9 cellular contexts compared by ENCODE assay signal in genomic region chr14:21505009-21505553, GRCh38. TPM values are rescaled to one million over a fixed set of nuclear protein-coding genes. Genes with fewer than 3 reads are reported as not detected.
DNase-seq lines count a peak whose midpoint lies in the region; ATAC-seq and TF ChIP-seq lines count a peak whose summit lies in the region.
"Had no signal": no experiment of that assay in that cellular context is flagged by ENCODE, and none has a peak within 500 bp of the region (broad histone marks: within the 10 kb centered on the region; RNA-seq: fewer than 3 reads in every experiment).

No MANE protein-coding gene starts in this region.

- H3K36me3 Mint-ChIP-seq in naive thymus-derived CD4-positive, alpha-beta T cell, result peaks cover 0 to 25% (median 16%) of the 10 kb centered on the region in 5 donors
- H3K36me3 Mint-ChIP-seq in mesothelial cell of epicardium, result peaks cover 28% of the 10 kb centered on the region

- H3K4me3 Mint-ChIP-seq in naive thymus-derived CD4-positive, alpha-beta T cell, result peak overlapping the region in 3 of 10 donors; percentile 10 to 67 (median 18)
- H3K4me3 Mint-ChIP-seq in mesothelial cell of epicardium, result no peak overlapping the region
- H3K4me3 Mint-ChIP-seq: activated B cell treated with CpG ODN at 0.5 μM for 24 hours had no signal

- CTCF ChIA-PET in naive thymus-derived CD4-positive, alpha-beta T cell (lab: Charles Lee), result no interaction called here

- H3K9me3 ChIP-seq in KOPT-K1 (ENCODE audit: insufficient read depth, low read length, poor library complexity, severe bottlenecking), result no peaks in the 10 kb centered on the region
- no peaks in the 10 kb centered on the region for H3K9me3 ChIP-seq in naive thymus-derived CD4-positive, alpha-beta T cell (ENCODE audit: control insufficient read depth in 2 of 3, low read length in 3 of 3)
- no peaks in the 10 kb centered on the region for H3K9me3 ChIP-seq in GM23248 (ENCODE audit: low read depth)

- ATAC-seq in GM18870 (IDR thresholded peaks at IDR 0.05; ENCODE audit: unreplicated experiment) (peak; percentile 88), GM21737 (IDR thresholded peaks at IDR 0.05; ENCODE audit: unreplicated experiment) (peak; percentile 73)
- ATAC-seq in naive thymus-derived CD4-positive, alpha-beta T cell, result no peak

- H3K36me3 ChIP-seq in KOPT-K1 (ENCODE audit: insufficient read depth, low read length) (peaks cover 63% of the 10 kb centered on the region), GM23248 (ENCODE audit: low read depth) (peaks cover 11% of the 10 kb centered on the region; the same call in 1 of the 2 replicates)
- peaks cover 8 to 35% (median 12%) of the 10 kb centered on the region in 3 experiments for H3K36me3 ChIP-seq in naive thymus-derived CD4-positive, alpha-beta T cell (ENCODE audit: control insufficient read depth in 2 of 3, insufficient read depth in 3 of 3, low read length in 3 of 3)

- H3F3A ChIP-seq in GM23248 (ENCODE audit: insufficient read depth), result 0 out of 2 replicates have a peak, but pooled peaks cover 4% of the 10 kb centered on the region

- in situ Hi-C loops in GM23248 (cut with MboI), result no loop called here

- no peaks in the 10 kb centered on the region for H3K9me3 Mint-ChIP-seq in naive thymus-derived CD4-positive, alpha-beta T cell
- no peaks in the 10 kb centered on the region for H3K9me3 Mint-ChIP-seq in mesothelial cell of epicardium
- H3K9me3 Mint-ChIP-seq: activated B cell treated with CpG ODN at 0.5 μM for 24 hours had no signal

- TF ChIP-seq CTCF in mesothelial cell of epicardium (IDR thresholded peaks at IDR 0.05; ENCODE audit: unreplicated experiment), result no peak

- POLR2A ChIA-PET in naive thymus-derived CD4-positive, alpha-beta T cell (lab: Charles Lee), result interaction anchor here (0.6 kb wide), 1 partner anchor 12 kb away, joined by 3 read pairs; no protein-coding TSS in a partner anchor

- H2AFZ ChIP-seq in GM23248, result no peak overlapping the region

- H4K20me1 ChIP-seq in GM23248 (ENCODE audit: insufficient read depth), result no peaks in the 10 kb centered on the region

- H3K27me3 ChIP-seq in naive thymus-derived CD4-positive, alpha-beta T cell (ENCODE audit: control insufficient read depth in 2 of 2, insufficient read depth in 2 of 2, low read length in 2 of 2), result no peaks in the 10 kb centered on the region
- H3K27me3 ChIP-seq in GM23248 (replicated peaks; ENCODE audit: insufficient read depth), result no peaks in the 10 kb centered on the region

- H3K9me2 ChIP-seq in GM23248 (ENCODE audit: insufficient read depth), result no peaks in the 10 kb centered on the region

- intact Hi-C loops in naive thymus-derived CD4-positive, alpha-beta T cell (cut with micrococcal nuclease), result no loop called here

- peaks cover 10 to 15% of the 10 kb centered on the region in 2 donors for H3K4me1 ChIP-seq in naive thymus-derived CD4-positive, alpha-beta T cell (ENCODE audit: control insufficient read depth in 2 of 2, insufficient read depth in 2 of 2, low read length in 2 of 2)
- peaks cover 5% of the 10 kb centered on the region for H3K4me1 ChIP-seq in GM23248 (ENCODE audit: insufficient read depth)

- peaks cover 32 to 56% (median 49%) of the 10 kb centered on the region in 7 donors for H3K4me1 Mint-ChIP-seq in naive thymus-derived CD4-positive, alpha-beta T cell
- H3K4me1 Mint-ChIP-seq in mesothelial cell of epicardium, result peaks cover 12% of the 10 kb centered on the region

- no peak for DNase-seq in naive thymus-derived CD4-positive, alpha-beta T cell
- no peak for DNase-seq in mesothelial cell of epicardium (ENCODE audit: low spot score in 2 of 2, unreplicated experiment in 2 of 2)
- DNase-seq in GM23248, result no peak
- no peak for DNase-seq in NCI-H524 treated with DMSO at 0.1 percent for 48 hours (lab: John Stamatoyannopoulos, UW)
- no peak for DNase-seq in cerebellum (ENCODE audit: low spot score)
- DNase-seq: activated B cell treated with CpG ODN at 0.5 μM for 24 hours had no signal

- H3K9ac ChIP-seq in GM23248, result no peak overlapping the region

- H3K4me3 ChIP-seq in naive thymus-derived CD4-positive, alpha-beta T cell (ENCODE audit: low read length), result no peak overlapping the region
- no peak overlapping the region for H3K4me3 ChIP-seq in GM23248

- peaks cover 73% of the 10 kb centered on the region for H3K79me2 ChIP-seq in GM23248 (ENCODE audit: insufficient read depth)

- no peak overlapping the region for H3K4me2 ChIP-seq in GM23248 (ENCODE audit: unreplicated experiment)

- H3K27me3 Mint-ChIP-seq in naive thymus-derived CD4-positive, alpha-beta T cell, result no peaks in the 10 kb centered on the region
- no peaks in the 10 kb centered on the region for H3K27me3 Mint-ChIP-seq in mesothelial cell of epicardium (ENCODE audit: low read depth)
- H3K27me3 Mint-ChIP-seq: activated B cell treated with CpG ODN at 0.5 μM for 24 hours had no signal

- peak overlapping the region; percentile 44 for H3K27ac ChIP-seq in KOPT-K1 (ENCODE audit: low read depth, low read length, poor library complexity, severe bottlenecking)
- peak overlapping the region; percentile 30 for H3K27ac ChIP-seq in naive thymus-derived CD4-positive, alpha-beta T cell (ENCODE audit: low read depth, low read length)
- H3K27ac ChIP-seq in GM23248, result no peak overlapping the region

- peak overlapping the region in 6 of 9 donors; percentile 5 to 82 (median 68) for H3K27ac Mint-ChIP-seq in naive thymus-derived CD4-positive, alpha-beta T cell
- no peak overlapping the region for H3K27ac Mint-ChIP-seq in mesothelial cell of epicardium
- H3K27ac Mint-ChIP-seq: activated B cell treated with CpG ODN at 0.5 μM for 24 hours had no signal

RNA-seq across cellular contexts. Expression of gene METTL3, which starts 6.1 kb away (rescaled TPM):
- total RNA-seq in naive thymus-derived CD4-positive, alpha-beta T cell, result 100 to 1,000 TPM in 2 of 5 experiments, 10 to 100 TPM in 3; 43.6 to 108 (median 75.3) TPM
- 10 to 100 TPM; 17.6 to 26.3 TPM for polyA plus RNA-seq in naive thymus-derived CD4-positive, alpha-beta T cell
- total RNA-seq in mesothelial cell of epicardium (68.1 to 74.4 TPM (median 69.0 TPM) in 3 replicates), cerebellum (77.7 TPM)
- total RNA-seq in GM23248 (2014; rRNA removed; shearing (Covaris generic)), result 44.1 and 44.5 TPM in 2 replicates
- 25.6 and 28.6 TPM in 2 replicates for polyA plus RNA-seq in GM23248 (2016; fragmentation: Nextera tagmentation; extraction: Ambion mirVana)

RNA-seq across cellular contexts. Expression of gene SALL2, which starts 21.1 kb away (rescaled TPM):
- total RNA-seq in naive thymus-derived CD4-positive, alpha-beta T cell, result 1 to 10 TPM; 2.3 to 8.3 (median 3.9) TPM
- 1 to 10 TPM; 4.2 to 5.9 TPM for polyA plus RNA-seq in naive thymus-derived CD4-positive, alpha-beta T cell
- total RNA-seq in mesothelial cell of epicardium (44.6 to 45.2 TPM (median 45.2 TPM) in 3 replicates), cerebellum (23.7 TPM)
- 0.25 and 2.7 TPM in 2 replicates for total RNA-seq in GM23248 (2014; rRNA removed; shearing (Covaris generic))
- 0.69 and 1.3 TPM in 2 replicates for polyA plus RNA-seq in GM23248 (2016; fragmentation: Nextera tagmentation; extraction: Ambion mirVana)

RNA-seq across cellular contexts. Expression of gene TOX4, which starts 28.1 kb away (rescaled TPM):
- total RNA-seq in naive thymus-derived CD4-positive, alpha-beta T cell, result 100 to 1,000 TPM in 1 of 5 experiments, 10 to 100 TPM in 4; 78.5 to 116 (median 86.5) TPM
- polyA plus RNA-seq in naive thymus-derived CD4-positive, alpha-beta T cell, result 10 to 100 TPM; 70.5 to 98.3 TPM
- 61.1 to 66.3 TPM (median 62.4 TPM) in 3 replicates for total RNA-seq in mesothelial cell of epicardium
- total RNA-seq in GM23248 (2014; rRNA removed; shearing (Covaris generic)), result 23.6 and 27.2 TPM in 2 replicates
- polyA plus RNA-seq in GM23248 (2016; fragmentation: Nextera tagmentation; extraction: Ambion mirVana), result 74.2 TPM in 2 replicates
- 32.8 TPM for total RNA-seq in cerebellum

RNA-seq across cellular contexts. Expression of gene RAB2B, which starts 28.3 kb away (rescaled TPM):
- total RNA-seq in naive thymus-derived CD4-positive, alpha-beta T cell, result 10 to 100 TPM; 26.6 to 32.8 (median 30.5) TPM
- 1 to 10 TPM; 5.6 to 9.9 TPM for polyA plus RNA-seq in naive thymus-derived CD4-positive, alpha-beta T cell
- 38.5 to 44.1 TPM (median 39.5 TPM) in 3 replicates for total RNA-seq in mesothelial cell of epicardium
- total RNA-seq in GM23248 (2014; rRNA removed; shearing (Covaris generic)), result 21.1 and 31.6 TPM in 2 replicates
- 14.7 and 15.6 TPM in 2 replicates for polyA plus RNA-seq in GM23248 (2016; fragmentation: Nextera tagmentation; extraction: Ambion mirVana)
- total RNA-seq in cerebellum, result 33.9 TPM

RNA-seq across cellular contexts. Expression of gene CHD8, which starts 49.2 kb away (rescaled TPM):
- 100 to 1,000 TPM; 125 to 143 (median 133) TPM for total RNA-seq in naive thymus-derived CD4-positive, alpha-beta T cell
- polyA plus RNA-seq in naive thymus-derived CD4-positive, alpha-beta T cell, result 10 to 100 TPM; 39.3 to 50.4 TPM
- total RNA-seq in mesothelial cell of epicardium, result 123 to 126 TPM (median 124 TPM) in 3 replicates
- 32.8 and 35.9 TPM in 2 replicates for total RNA-seq in GM23248 (2014; rRNA removed; shearing (Covaris generic))
- 21.2 and 21.4 TPM in 2 replicates for polyA plus RNA-seq in GM23248 (2016; fragmentation: Nextera tagmentation; extraction: Ambion mirVana)
- total RNA-seq in cerebellum, result 81.8 TPM
